8 cellular contexts compared by ENCODE assay signal in the genomic region with DNA sequence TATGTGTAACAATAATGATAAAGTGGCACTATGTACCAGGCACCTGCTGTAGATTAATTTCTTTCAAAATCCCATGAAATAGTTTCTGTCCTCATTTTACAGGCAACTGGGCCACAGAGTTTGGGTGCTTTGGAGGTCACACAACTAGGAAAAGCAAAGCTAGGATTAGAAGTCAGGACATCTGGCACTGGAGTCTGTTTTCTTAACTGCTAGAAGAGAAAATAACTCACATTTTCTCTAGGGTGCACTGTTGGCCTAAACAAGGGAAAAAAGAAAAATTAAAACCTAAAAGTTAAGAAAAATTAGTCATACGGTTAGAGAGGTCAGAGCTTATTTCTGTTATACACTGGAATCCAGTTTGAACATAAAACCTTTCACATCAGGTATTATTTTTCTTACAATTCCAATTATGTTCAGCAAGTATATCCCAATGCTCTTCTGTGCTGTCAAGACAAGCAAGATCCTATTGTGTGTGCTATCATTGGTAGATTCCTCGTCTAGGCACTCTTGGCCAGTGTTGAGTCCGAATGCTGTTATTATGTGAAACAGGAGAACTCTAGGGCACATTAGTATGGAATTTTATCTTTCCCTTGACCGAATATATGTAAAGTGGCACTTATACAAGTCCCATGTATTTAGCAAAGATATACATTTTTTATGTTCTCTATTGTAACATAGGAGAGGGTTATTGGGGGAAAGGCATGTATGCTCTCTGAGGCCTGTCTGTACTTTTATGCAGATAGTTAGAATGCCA. TPM values are rescaled to one million over a fixed set of nuclear protein-coding genes. Genes with fewer than 3 reads are reported as not detected.
DNase-seq lines count a peak whose midpoint lies in the region; ATAC-seq and TF ChIP-seq lines count a peak whose summit lies in the region.

No MANE protein-coding gene starts in this region.

- peaks cover 12% of the 10 kb centered on the region for H3K4me1 Mint-ChIP-seq in activated CD8-positive, alpha-beta T cell treated with anti-CD3 and anti-CD28 coated beads for 36 hours (ENCODE audit: low read depth)
- H3K4me1 Mint-ChIP-seq in activated CD8-positive, alpha-beta T cell treated with anti-CD3 and anti-CD28 coated beads, Interleukin-2, amount 10 ng/mL, durations not matched to agents 7 days and 5 days (ENCODE audit: low read depth) = peaks cover 15% of the 10 kb centered on the region

- H3K27ac Mint-ChIP-seq in activated CD8-positive, alpha-beta T cell treated with anti-CD3 and anti-CD28 coated beads for 36 hours = peak overlapping the region; percentile 2
- no peak overlapping the region for H3K27ac Mint-ChIP-seq in activated CD8-positive, alpha-beta T cell treated with anti-CD3 and anti-CD28 coated beads, Interleukin-2, amount 10 ng/mL, durations not matched to agents 7 days and 5 days

- ATAC-seq in activated CD8-positive, alpha-beta T cell treated with anti-CD3 and anti-CD28 coated beads for 36 hours = no peak
- no peak for ATAC-seq in activated CD8-positive, alpha-beta T cell treated with anti-CD3 and anti-CD28 coated beads, Interleukin-2, amount 10 ng/mL, durations not matched to agents 7 days and 5 days

- POLR2A ChIA-PET in activated CD8-positive, alpha-beta T cell treated with anti-CD3 and anti-CD28 coated beads for 36 hours (lab: Charles Lee) = interaction anchor here (0.8 to 2.5 kb wide), 6 partner anchors 10 to 321 kb away, joined by 3 to 22 read pairs (median 10); partner anchors contain the start of genes ASNSD1, ORMDL1 and PMS1
- POLR2A ChIA-PET in activated CD8-positive, alpha-beta T cell treated with anti-CD3 and anti-CD28 coated beads, Interleukin-2, amount 10 ng/mL, durations not matched to agents 7 days and 5 days (lab: Charles Lee) = interaction anchor here (0.6 to 2.3 kb wide), 7 partner anchors 10 to 554 kb away, joined by 3 to 20 read pairs (median 7); partner anchors contain the start of genes ASNSD1, ORMDL1 and PMS1

- H3K9ac ChIP-seq in skeletal muscle tissue (ENCODE audit: low read depth in 1 of 3, low read length in 3 of 3) = peak overlapping the region in 2 of 3 donors; percentile 85 to 97

- H3K36me3 ChIP-seq in effector memory CD4-positive, alpha-beta T cell (ENCODE audit: control insufficient read depth, insufficient read depth, low read length) = no peaks in the 10 kb centered on the region
- H3K36me3 ChIP-seq in skeletal muscle tissue (ENCODE audit: control insufficient read depth in 3 of 3, insufficient read depth in 3 of 3, low read length in 3 of 3) = peaks cover 0 to 5% (median 0%) of the 10 kb centered on the region in 3 donors

- H3K27me3 ChIP-seq in effector memory CD4-positive, alpha-beta T cell (replicated peaks; ENCODE audit: control insufficient read depth, insufficient read depth, low read length, poor library complexity, severe bottlenecking) = no peaks in the 10 kb centered on the region
- no peaks in the 10 kb centered on the region for H3K27me3 ChIP-seq in skeletal muscle tissue (ENCODE audit: control insufficient read depth in 3 of 3, insufficient read depth in 3 of 3, low read length in 3 of 3)

- no peaks in the 10 kb centered on the region for H3K9me3 ChIP-seq in effector memory CD4-positive, alpha-beta T cell (ENCODE audit: control insufficient read depth, low read length)
- no peaks in the 10 kb centered on the region for H3K9me3 ChIP-seq in skeletal muscle tissue (ENCODE audit: control insufficient read depth in 3 of 3, low read length in 3 of 3)

- TF ChIP-seq CTCF in activated CD8-positive, alpha-beta T cell treated with anti-CD3 and anti-CD28 coated beads for 36 hours (IDR thresholded peaks at IDR 0.05) = no peak

- H3K4me3 Mint-ChIP-seq in activated CD8-positive, alpha-beta T cell treated with anti-CD3 and anti-CD28 coated beads for 36 hours = peak overlapping the region; percentile 97
- H3K4me3 Mint-ChIP-seq in activated CD8-positive, alpha-beta T cell treated with anti-CD3 and anti-CD28 coated beads, Interleukin-2, amount 10 ng/mL, durations not matched to agents 7 days and 5 days = no peak overlapping the region

- intact Hi-C loops in activated CD8-positive, alpha-beta T cell treated with anti-CD3 and anti-CD28 coated beads for 36 hours (cut with micrococcal nuclease) = loop anchor here (2.0 kb wide), 2 partner anchors 19 to 101 kb away; no protein-coding TSS in a partner anchor
- intact Hi-C loops in cardiac septum (cut with DNase I) = loop anchor here (1.0 to 2.0 kb wide), 2 partner anchors 20 to 89 kb away; partner anchors contain the start of genes ANKAR, ORMDL1 and PMS1

- no peak for DNase-seq in activated CD8-positive, alpha-beta T cell treated with anti-CD3 and anti-CD28 coated beads for 36 hours
- DNase-seq in activated CD8-positive, alpha-beta T cell treated with anti-CD3 and anti-CD28 coated beads, Interleukin-2, amount 10 ng/mL, durations not matched to agents 7 days and 5 days = no peak
- DNase-seq in NCI-H82 (lab: John Stamatoyannopoulos, UW) (peak; percentile 96), NCI-H526 treated with DMSO at 0.1 percent for 48 hours (lab: John Stamatoyannopoulos, UW) (no peak), hippocampal formation (lab: John Stamatoyannopoulos, UW) (no peak), cardiac septum (ENCODE audit: low spot score) (no peak)
- DNase-seq in effector memory CD4-positive, alpha-beta T cell = no peak

- H3K4me3 ChIP-seq in effector memory CD4-positive, alpha-beta T cell (ENCODE audit: insufficient read depth, low read depth, low read length, poor library complexity, severe bottlenecking) = peak overlapping the region; percentile 66
- peak overlapping the region in 2 of 3 donors; percentile 93 to 99 for H3K4me3 ChIP-seq in skeletal muscle tissue (ENCODE audit: low read length in 3 of 3)

- no peak overlapping the region for H3K27ac ChIP-seq in effector memory CD4-positive, alpha-beta T cell (ENCODE audit: insufficient read depth, low read length, poor library complexity, severe bottlenecking)
- H3K27ac ChIP-seq in skeletal muscle tissue (ENCODE audit: low read depth, low read length) = no peak overlapping the region

- H3K27me3 Mint-ChIP-seq in activated CD8-positive, alpha-beta T cell treated with anti-CD3 and anti-CD28 coated beads for 36 hours = no peaks in the 10 kb centered on the region
- no peaks in the 10 kb centered on the region for H3K27me3 Mint-ChIP-seq in activated CD8-positive, alpha-beta T cell treated with anti-CD3 and anti-CD28 coated beads, Interleukin-2, amount 10 ng/mL, durations not matched to agents 7 days and 5 days (ENCODE audit: low read depth)

- H3K9me3 Mint-ChIP-seq in activated CD8-positive, alpha-beta T cell treated with anti-CD3 and anti-CD28 coated beads for 36 hours = no peaks in the 10 kb centered on the region
- H3K9me3 Mint-ChIP-seq in activated CD8-positive, alpha-beta T cell treated with anti-CD3 and anti-CD28 coated beads, Interleukin-2, amount 10 ng/mL, durations not matched to agents 7 days and 5 days (ENCODE audit: insufficient read depth) = no peaks in the 10 kb centered on the region

- no peaks in the 10 kb centered on the region for H3K4me1 ChIP-seq in effector memory CD4-positive, alpha-beta T cell (ENCODE audit: control insufficient read depth, insufficient read depth, low read length, poor library complexity, severe bottlenecking)
- peaks cover 9 to 16% (median 14%) of the 10 kb centered on the region in 3 donors for H3K4me1 ChIP-seq in skeletal muscle tissue (ENCODE audit: control insufficient read depth in 3 of 3, insufficient read depth in 3 of 3, low read length in 3 of 3)

- CTCF ChIA-PET in activated CD8-positive, alpha-beta T cell treated with anti-CD3 and anti-CD28 coated beads for 36 hours (lab: Charles Lee) = interaction anchor here (0.8 to 4.5 kb wide), 8 partner anchors 11 to 104 kb away, joined by 3 to 59 read pairs (median 10); partner anchors contain the start of gene ASNSD1
- CTCF ChIA-PET in activated CD8-positive, alpha-beta T cell treated with anti-CD3 and anti-CD28 coated beads, Interleukin-2, amount 10 ng/mL, durations not matched to agents 7 days and 5 days (lab: Charles Lee) = interaction anchor here (1.2 to 5.7 kb wide), 8 partner anchors 9 to 555 kb away, joined by 3 to 100 read pairs (median 27); partner anchors contain the start of genes ANKAR and ASNSD1

- peaks cover 18% of the 10 kb centered on the region for H3K36me3 Mint-ChIP-seq in activated CD8-positive, alpha-beta T cell treated with anti-CD3 and anti-CD28 coated beads for 36 hours (ENCODE audit: low read depth)
- H3K36me3 Mint-ChIP-seq in activated CD8-positive, alpha-beta T cell treated with anti-CD3 and anti-CD28 coated beads, Interleukin-2, amount 10 ng/mL, durations not matched to agents 7 days and 5 days (ENCODE audit: low read depth) = peaks cover 18% of the 10 kb centered on the region

RNA-seq across cellular contexts. Expression of gene OSGEPL1, which starts 1.5 kb away (rescaled TPM):
- total RNA-seq in activated CD8-positive, alpha-beta T cell treated with anti-CD3 and anti-CD28 coated beads for 36 hours = 10 to 100 TPM; 14.7 to 16.2 TPM
- 1 to 10 TPM; 8.0 to 8.5 TPM for total RNA-seq in activated CD8-positive, alpha-beta T cell treated with anti-CD3 and anti-CD28 coated beads, Interleukin-2, amount 10 ng/mL, durations not matched to agents 7 days and 5 days
- total RNA-seq in skeletal muscle tissue (15.1 TPM), cardiac septum (5.4 TPM)

RNA-seq across cellular contexts. Expression of gene ORMDL1, which starts 20.1 kb away (rescaled TPM):
- total RNA-seq in activated CD8-positive, alpha-beta T cell treated with anti-CD3 and anti-CD28 coated beads for 36 hours = 10 to 100 TPM; 48.2 to 53.7 TPM
- 10 to 100 TPM; 59.4 to 61.0 TPM for total RNA-seq in activated CD8-positive, alpha-beta T cell treated with anti-CD3 and anti-CD28 coated beads, Interleukin-2, amount 10 ng/mL, durations not matched to agents 7 days and 5 days
- total RNA-seq in skeletal muscle tissue (29.7 TPM), cardiac septum (25.7 TPM)

RNA-seq across cellular contexts. Expression of gene PMS1, which starts 20.2 kb away (rescaled TPM):
- 10 to 100 TPM; 44.3 to 58.5 TPM for total RNA-seq in activated CD8-positive, alpha-beta T cell treated with anti-CD3 and anti-CD28 coated beads for 36 hours
- 10 to 100 TPM; 33.7 to 41.7 TPM for total RNA-seq in activated CD8-positive, alpha-beta T cell treated with anti-CD3 and anti-CD28 coated beads, Interleukin-2, amount 10 ng/mL, durations not matched to agents 7 days and 5 days
- total RNA-seq in skeletal muscle tissue (39.1 TPM), cardiac septum (11.1 TPM)
